In the genomic region with DNA sequence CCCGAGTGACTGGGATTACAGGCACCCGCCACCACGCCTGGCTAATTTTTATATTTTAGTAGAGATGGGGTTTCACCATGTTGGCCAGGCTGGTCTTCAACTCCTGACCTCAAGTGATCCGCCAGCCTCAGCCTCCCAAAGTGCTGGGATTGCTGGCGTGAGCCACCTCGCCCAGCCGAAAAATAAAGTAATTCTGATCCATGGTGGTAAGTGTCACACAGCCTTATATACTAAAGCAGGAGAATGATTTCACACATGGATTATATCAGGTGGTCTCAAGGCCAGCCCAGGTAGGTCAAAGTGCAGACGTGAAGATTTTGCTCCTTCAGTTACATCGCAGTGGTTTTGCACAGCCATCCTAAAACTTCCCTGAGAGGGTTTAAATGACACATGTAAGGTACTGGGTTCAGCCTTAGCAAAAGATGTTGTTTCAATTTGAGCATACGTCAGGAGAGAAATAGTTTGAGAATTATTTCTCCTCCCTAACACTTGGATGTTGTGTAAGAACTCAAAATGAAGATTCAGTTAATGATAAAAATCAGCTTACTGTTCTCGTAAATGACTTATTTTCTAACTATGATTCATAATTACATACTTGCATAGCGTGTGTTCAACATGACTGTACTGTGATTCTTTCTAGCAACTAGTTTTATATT, we compare ENCODE assay signal across 12 cellular contexts.
DNase-seq lines count a peak whose midpoint lies in the region; ATAC-seq, FAIRE-seq and TF ChIP-seq lines count a peak whose summit lies in the region.
"Had no signal": no experiment of that assay in that cellular context is flagged by ENCODE, and none has a peak within 500 bp of the region (broad histone marks: within the 10 kb centered on the region; RNA-seq: fewer than 3 reads in every experiment).

No MANE protein-coding gene starts in this region.

- POLR2A ChIA-PET in AG04449 (lab: Yijun Ruan, JAX), result interaction anchor here (0.6 to 1.2 kb wide), 3 partner anchors 50 to 96 kb away, joined by 3 to 10 read pairs (median 3); a partner anchor contains a TSS

- DNase-seq in AG04449 (ENCODE audit: low read depth, low spot score) (peak; percentile 92), GM19239 (ENCODE audit: insufficient read length, low spot score) (no peak), fibroblast of villous mesenchyme (ENCODE audit: low read depth) (peak; percentile 94), LoVo (ENCODE audit: low spot score) (no peak), Right ventricle myocardium superior (no peak)
- peak; percentile 62 to 64 for DNase-seq in activated T-cell treated with anti-CD3 and anti-CD28 coated beads, Interleukin-2, amount 50 U/mL, for 48 hours
- DNase-seq in activated CD4-positive, CD25-positive, alpha-beta regulatory T cell (lab: John Stamatoyannopoulos, UW), result no peak
- DNase-seq: cortex of kidney, kidney glomerular epithelial cell, NCI-H748 treated with DMSO at 0.1 percent for 48 hours, right cardiac atrium had no signal

- CTCF ChIA-PET in AG04449 (lab: Yijun Ruan, JAX), result no interaction called here

- intact Hi-C loops in Right ventricle myocardium superior (cut with DNase I), result no loop called here

- FAIRE-seq in GM19239 (lab: Jason Lieb, UNC), result peak; percentile 57

- TF ChIP-seq CTCF in AG04449 (IDR thresholded peaks at IDR 0.05; ENCODE audit: insufficient read depth, low read length, missing control alignments), result no peak
- TF ChIP-seq CTCF in fibroblast of villous mesenchyme (IDR thresholded peaks at IDR 0.05; ENCODE audit: insufficient read depth, low read depth, low read length), result no peak

- no peak overlapping the region for H3K4me3 ChIP-seq in AG04449 (ENCODE audit: low read depth, low read length)
- H3K4me3 ChIP-seq in fibroblast of villous mesenchyme (ENCODE audit: low read depth, low read length), result no peak overlapping the region

- no peak for ATAC-seq in GM21737 (IDR thresholded peaks at IDR 0.05; ENCODE audit: unreplicated experiment)
- no peak for ATAC-seq in Right ventricle myocardium superior (ENCODE audit: poor library complexity)
- ATAC-seq: right cardiac atrium had no signal

Comparison
In these comparisons a context has a peak if more than half of its experiments do, and no peak if none do; other contexts are left out.
1. DNase-seq: peak in AG04449 (single experiment), activated T-cell treated with anti-CD3 and anti-CD28 coated beads, Interleukin-2, amount 50 U/mL, for 48 hours (2 of 2) and fibroblast of villous mesenchyme (single experiment); none in GM19239 (single experiment), LoVo (single experiment), activated CD4-positive, CD25-positive, alpha-beta regulatory T cell (0 of 4) and Right ventricle myocardium superior (single experiment).